ENCODE assay signal across 9 cellular contexts in genomic region chr16:86186361-86186760, GRCh38.
"Had no signal": no experiment of that assay in that cellular context is flagged by ENCODE, and none has a peak within 500 bp of the region (broad histone marks: within the 10 kb centered on the region; RNA-seq: fewer than 3 reads in every experiment).

No MANE protein-coding gene starts in this region.

- ATAC-seq: GM23338, HCT116 had no signal

- H3K4me1 ChIP-seq: HAP-1 had no signal

- H3K27ac ChIP-seq: GM23248 had no signal

- H3K4me3 ChIP-seq: GM23248, GM23338, HAP-1 had no signal

- H3K9me3 ChIP-seq: HAP-1 had no signal

- DNase-seq: GM23248, GOT3, H7, H9, HCEC 1CT, HFFc6 had no signal

- H3K36me3 ChIP-seq: HAP-1 had no signal
